Comparison of ENCODE assay signal across 20 cellular contexts in the genomic region with DNA sequence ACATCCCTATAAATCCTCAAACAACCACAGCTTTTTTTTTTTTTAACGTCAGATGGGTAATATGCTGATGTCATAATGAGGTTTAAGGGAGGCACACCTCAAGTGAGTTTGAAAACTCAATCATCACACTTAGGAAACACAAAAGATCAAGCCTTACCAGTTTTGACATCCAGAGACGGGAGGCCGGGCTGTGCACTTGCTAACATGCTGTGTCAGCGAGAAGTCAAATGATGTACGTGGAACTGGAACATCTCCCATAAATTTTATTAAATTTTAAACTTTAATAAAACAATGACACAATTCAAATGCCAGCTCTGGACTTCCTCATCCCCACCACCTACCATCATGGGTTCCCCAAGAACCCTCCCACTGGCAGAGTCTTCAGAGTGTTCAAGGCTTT.
DNase-seq lines count a peak whose midpoint lies in the region; ATAC-seq and TF ChIP-seq lines count a peak whose summit lies in the region.
"Had no signal": no experiment of that assay in that cellular context is flagged by ENCODE, and none has a peak within 500 bp of the region (broad histone marks: within the 10 kb centered on the region; RNA-seq: fewer than 3 reads in every experiment).

No MANE protein-coding gene starts in this region.

- peaks cover 0 to 13% (median 0%) of the 10 kb centered on the region in 7 donors for H3K27me3 ChIP-seq in heart right ventricle
- no peaks in the 10 kb centered on the region for H3K27me3 ChIP-seq in BLaER1 treated with 17β-estradiol and CSF1 and Interleukin-3, amounts not matched to agents 10 nM and 100 nM
- H3K27me3 ChIP-seq in endodermal cell (ENCODE audit: control insufficient read depth, insufficient read depth, low read length, poor library complexity, severe bottlenecking) = no peaks in the 10 kb centered on the region
- H3K27me3 ChIP-seq in testis = no peaks in the 10 kb centered on the region
- no peaks in the 10 kb centered on the region for H3K27me3 ChIP-seq in H9 (ENCODE audit: insufficient read depth, low read length)
- H3K27me3 ChIP-seq: BE2C had no signal

- WGBS in heart right ventricle, 2 donors = 89 to 90% methylated on average over 5 of the region's 5 CpGs
- WGBS in endodermal cell (ENCODE audit: insufficient coverage in 1 of 2, insufficient read length in 1 of 2), 2 experiments = 96 to 100% methylated on average over 1 to 4 of the region's 5 CpGs
- 80 to 94% methylated on average over 5 of the region's 5 CpGs for WGBS in testis, 2 donors
- no CpG with 5 or more reads among the region's 5 CpGs for WGBS in H9 (ENCODE audit: extremely low coverage, insufficient read length, low lambda C conversion rate)

- no peak overlapping the region for H3K14ac ChIP-seq in H9 (ENCODE audit: insufficient read depth, low read length)

- H3K9me3 ChIP-seq in heart right ventricle (peaks cover 0 to 2% (median 0%) of the 10 kb centered on the region in 11 donors), endodermal cell (ENCODE audit: control insufficient read depth, low read length) (peaks cover 1% of the 10 kb centered on the region), testis (no peaks in the 10 kb centered on the region), H9 (ENCODE audit: control insufficient read depth, low read depth, low read length) (no peaks in the 10 kb centered on the region)
- peaks cover 17 to 50% (median 31%) of the 10 kb centered on the region in 11 experiments; a peak in 21 of 22 replicates for H3K9me3 ChIP-seq in BLaER1 treated with 17β-estradiol and CSF1 and Interleukin-3, amounts not matched to agents 10 nM and 100 nM (replicated peaks in 1 of 11)
- H3K9me3 ChIP-seq: BE2C, Caco-2 had no signal

- H3K9ac ChIP-seq in BLaER1 treated with 17β-estradiol and CSF1 and Interleukin-3, amounts not matched to agents 10 nM and 100 nM = peak overlapping the region in 1 of 11 experiments; percentile 14; a peak in 2 of 22 replicates
- H3K9ac ChIP-seq in endodermal cell (ENCODE audit: extremely low read depth, low read length, poor library complexity, severe bottlenecking) (no peak overlapping the region), H9 (ENCODE audit: extremely low read depth, insufficient read length, low read length) (no peak overlapping the region)

- H3K27ac ChIP-seq in heart right ventricle (no peak overlapping the region), endodermal cell (ENCODE audit: low read depth, low read length) (no peak overlapping the region), testis (no peak overlapping the region), H9 (ENCODE audit: insufficient read length, low read depth, low read length) (no peak overlapping the region)
- peak overlapping the region; percentile 5 to 84 (median 38); a peak in 13 of 22 replicates for H3K27ac ChIP-seq in BLaER1 treated with 17β-estradiol and CSF1 and Interleukin-3, amounts not matched to agents 10 nM and 100 nM
- H3K27ac ChIP-seq: 22Rv1, C4-2B had no signal

- H3K18ac ChIP-seq in H9 (ENCODE audit: insufficient read length, low read depth, low read length) = no peak overlapping the region

- H4K5ac ChIP-seq in H9 (ENCODE audit: insufficient read length, low read depth, low read length) = no peak overlapping the region

- H3K36me3 Mint-ChIP-seq in endodermal cell (ENCODE audit: low read depth) (no peaks in the 10 kb centered on the region), H9 (ENCODE audit: insufficient read depth in 1 of 3, low read depth in 3 of 3) (no peaks in the 10 kb centered on the region)
- H3K36me3 Mint-ChIP-seq: CD4-positive, CD25-positive, alpha-beta regulatory T cell; CD8-positive, alpha-beta T cell had no signal

- no peak overlapping the region for H3K4ac ChIP-seq in H9 (ENCODE audit: low read depth, low read length)

- no peak overlapping the region for H2BK20ac ChIP-seq in H9 (ENCODE audit: low read depth, low read length, poor library complexity, severe bottlenecking)

- H3K9me3 Mint-ChIP-seq in endodermal cell (peaks cover 2% of the 10 kb centered on the region), H9 (peaks cover 0 to 5% of the 10 kb centered on the region in 2 experiments; a peak in 1 of 5 replicates)
- H3K9me3 Mint-ChIP-seq: CD8-positive, alpha-beta T cell had no signal

- H3K4me3 ChIP-seq in heart right ventricle = no peak overlapping the region
- 0 out of 20 replicates have a peak overlapping the region, but pooled peaks of 3 of the 10 experiments have one; percentile 1 to 18 (median 13) for H3K4me3 ChIP-seq in BLaER1 treated with 17β-estradiol and CSF1 and Interleukin-3, amounts not matched to agents 10 nM and 100 nM
- H3K4me3 ChIP-seq in endodermal cell (ENCODE audit: low read length) = no peak overlapping the region
- H3K4me3 ChIP-seq in testis = no peak overlapping the region

- no peak overlapping the region for H3K4me3 Mint-ChIP-seq in endodermal cell
- no peak overlapping the region for H3K4me3 Mint-ChIP-seq in H9
- H3K4me3 Mint-ChIP-seq: CD4-positive, CD25-positive, alpha-beta regulatory T cell; CD8-positive, alpha-beta T cell had no signal

- H4K8ac ChIP-seq in H9 (replicated peaks; ENCODE audit: insufficient read length, low read depth, low read length) = no peak overlapping the region

- no peak overlapping the region for H3K23ac ChIP-seq in H9 (ENCODE audit: insufficient read length, low read depth, low read length)

- peak overlapping the region; percentile 86 to 98 (median 96) for H3K4me2 ChIP-seq in BLaER1 treated with 17β-estradiol and CSF1 and Interleukin-3, amounts not matched to agents 10 nM and 100 nM
- H3K4me2 ChIP-seq in H9 (ENCODE audit: insufficient read depth, insufficient read length, low read length) = no peak overlapping the region

- H3K56ac ChIP-seq in H9 (ENCODE audit: insufficient read length, low read depth, low read length) = no peak overlapping the region

- intact Hi-C loops in cardiac septum (cut with DNase I) (no loop called here), heart right ventricle (cut with DNase I) (no loop called here), testis (cut with DNase I; ENCODE audit: low total_unique reads) (no loop called here)

- peaks cover 12% of the 10 kb centered on the region for H3K4me1 Mint-ChIP-seq in endodermal cell
- H3K4me1 Mint-ChIP-seq in H9 = peaks cover 16 to 23% of the 10 kb centered on the region in 2 experiments
- H3K4me1 Mint-ChIP-seq: CD4-positive, CD25-positive, alpha-beta regulatory T cell had no signal

- H2BK5ac ChIP-seq in H9 (ENCODE audit: insufficient read length, low read length) = no peak overlapping the region

- H3K23me2 ChIP-seq in H9 (ENCODE audit: insufficient read length, low read depth, low read length, poor library complexity, severe bottlenecking) = no peaks in the 10 kb centered on the region

- H2AK5ac ChIP-seq in H9 (ENCODE audit: insufficient read length, low read length) = no peak overlapping the region

- H3T11ph ChIP-seq in H9 (ENCODE audit: low read length) = no peak overlapping the region

- H3K4me1 ChIP-seq in heart right ventricle (peaks cover 0 to 5% (median 0%) of the 10 kb centered on the region in 9 donors), endodermal cell (ENCODE audit: control insufficient read depth, insufficient read depth, low read length) (peaks cover 5% of the 10 kb centered on the region), testis (no peaks in the 10 kb centered on the region), H9 (ENCODE audit: insufficient read depth, low read length) (no peaks in the 10 kb centered on the region; the same call in 1 of the 2 replicates)
- peaks cover 74 to 97% (median 82%) of the 10 kb centered on the region in 10 experiments for H3K4me1 ChIP-seq in BLaER1 treated with 17β-estradiol and CSF1 and Interleukin-3, amounts not matched to agents 10 nM and 100 nM
- H3K4me1 ChIP-seq: BE2C, Caco-2 had no signal

- no peak overlapping the region for H3K27ac Mint-ChIP-seq in endodermal cell
- no peak overlapping the region for H3K27ac Mint-ChIP-seq in H9
- H3K27ac Mint-ChIP-seq: CD4-positive, CD25-positive, alpha-beta regulatory T cell; CD8-positive, alpha-beta T cell had no signal

- H3K36me3 ChIP-seq in heart right ventricle (no peaks in the 10 kb centered on the region), endodermal cell (ENCODE audit: control insufficient read depth, insufficient read depth, low read length) (no peaks in the 10 kb centered on the region), testis (ENCODE audit: low read depth, missing control alignments) (no peaks in the 10 kb centered on the region)
- peaks cover 0 to 6% (median 0%) of the 10 kb centered on the region in 11 experiments; a peak in 2 of 22 replicates for H3K36me3 ChIP-seq in BLaER1 treated with 17β-estradiol and CSF1 and Interleukin-3, amounts not matched to agents 10 nM and 100 nM
- H3K36me3 ChIP-seq: BE2C had no signal

- no peak overlapping the region for H2BK12ac ChIP-seq in H9 (ENCODE audit: insufficient read length, low read depth, low read length)

- H3K79me2 ChIP-seq in H9 (ENCODE audit: insufficient read depth, low read length) = no peaks in the 10 kb centered on the region

- H3K79me1 ChIP-seq in H9 (ENCODE audit: insufficient read depth, low read depth, low read length, poor library complexity, severe bottlenecking) = no peaks in the 10 kb centered on the region

- DNase-seq in cardiac septum (ENCODE audit: low spot score) = peak; percentile 43
- no peak for DNase-seq in heart right ventricle
- peak; percentile 13 for DNase-seq in endodermal cell
- peak; percentile 11 for DNase-seq in testis
- DNase-seq in HUDEP-2 (lab: John Stamatoyannopoulos, UW; ENCODE audit: unreplicated experiment in 76 of 76) = no peak
- DNase-seq in activated CD4-positive, alpha-beta T cell treated with anti-CD3 and anti-CD28 coated beads for 4 hours = no peak
- no peak for DNase-seq in H9
- DNase-seq: ACHN; AML-193; BE2C; Caco-2; CD4-positive, CD25-positive, alpha-beta regulatory T cell; CD8-positive, alpha-beta T cell; DMS153; DND-41; GOT3; HCEC 1CT had no signal

- no peak overlapping the region for H2BK120ac ChIP-seq in H9 (ENCODE audit: low read depth, low read length, poor library complexity, severe bottlenecking)

- TF ChIP-seq POLR2A in testis (IDR thresholded peaks at IDR 0.05) = no peak

- TF ChIP-seq CTCF in heart right ventricle (IDR thresholded peaks at IDR 0.05) (no peak), endodermal cell (conservative IDR thresholded peaks at IDR 0.05) (no peak), testis (IDR thresholded peaks at IDR 0.05) (no peak), H9 (conservative IDR thresholded peaks at IDR 0.05) (no peak)

- H4K20me1 ChIP-seq in BLaER1 treated with 17β-estradiol and CSF1 and Interleukin-3, amounts not matched to agents 10 nM and 100 nM = no peaks in the 10 kb centered on the region
- H4K20me1 ChIP-seq in H9 (ENCODE audit: control insufficient read depth, insufficient read depth, insufficient read length) = no peaks in the 10 kb centered on the region

- H4K91ac ChIP-seq in H9 (ENCODE audit: insufficient read length, low read depth, low read length) = no peak overlapping the region

- ATAC-seq in heart right ventricle = no peak
- ATAC-seq: CD8-positive, alpha-beta T cell had no signal

- no peak overlapping the region for H2AFZ ChIP-seq in H9 (ENCODE audit: low read length)

- H2BK15ac ChIP-seq in H9 (ENCODE audit: low read depth, low read length) = no peak overlapping the region

- peaks cover 12% of the 10 kb centered on the region for H3K27me3 Mint-ChIP-seq in endodermal cell (ENCODE audit: insufficient read depth)
- H3K27me3 Mint-ChIP-seq in H9 (ENCODE audit: low read depth) = peaks cover 7% of the 10 kb centered on the region

Comparison
In these comparisons a context has a peak if more than half of its experiments do, and no peak if none do; other contexts are left out.
1. DNase-seq: peak in cardiac septum (single experiment), endodermal cell (single experiment) and testis (single experiment); none in heart right ventricle (0 of 2), HUDEP-2 (0 of 76), activated CD4-positive, alpha-beta T cell treated with anti-CD3 and anti-CD28 coated beads for 4 hours (0 of 2) and H9 (single experiment).
2. H3K27ac ChIP-seq: peak in BLaER1 treated with 17β-estradiol and CSF1 and Interleukin-3, amounts not matched to agents 10 nM and 100 nM (11 of 11); none in heart right ventricle (0 of 10), endodermal cell (single experiment), testis (0 of 2) and H9 (single experiment).